Comparison of ENCODE assay signal across 8 cellular contexts in the genomic region with DNA sequence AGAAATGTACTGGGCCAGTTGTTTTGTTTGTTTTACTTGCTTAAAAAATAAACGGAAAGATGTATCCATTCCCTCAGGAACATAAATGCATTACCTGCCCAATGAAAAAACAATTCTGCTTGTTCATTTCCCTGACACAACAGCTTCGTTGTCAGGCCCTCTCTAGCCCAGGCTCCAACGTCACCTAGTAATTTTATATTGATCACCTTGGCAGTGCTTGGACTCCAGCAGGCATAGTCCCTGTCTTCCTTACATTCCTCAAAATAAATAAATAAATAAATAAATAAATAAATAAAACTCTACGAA. TPM values are rescaled to one million over a fixed set of nuclear protein-coding genes. Genes with fewer than 3 reads are reported as not detected.
DNase-seq lines count a peak whose midpoint lies in the region; ATAC-seq and TF ChIP-seq lines count a peak whose summit lies in the region.

No MANE protein-coding gene starts in this region.

- H3K36me3 ChIP-seq in RWPE2 (ENCODE audit: low read depth) (peaks cover 8% of the 10 kb centered on the region; the same call in 1 of the 2 replicates), mucosa of descending colon (ENCODE audit: low read depth) (peaks cover 5% of the 10 kb centered on the region)

- peak; percentile 57 for DNase-seq in NCI-H345 (lab: John Stamatoyannopoulos, UW)
- DNase-seq in NCI-H345 treated with DMSO at 0.1 percent for 48 hours (lab: John Stamatoyannopoulos, UW; ENCODE audit: unreplicated experiment) = no peak
- DNase-seq in RWPE2 (ENCODE audit: low spot score) = no peak
- no peak for DNase-seq in fibroblast of mammary gland (ENCODE audit: low read depth)
- DNase-seq in skeletal muscle cell (ENCODE audit: low read depth) = no peak
- DNase-seq in A172 (ENCODE audit: low spot score) = no peak
- DNase-seq in mucosa of descending colon = no peak

- ATAC-seq in RWPE2 (ENCODE audit: low read depth) (no peak), HG02973 (IDR thresholded peaks at IDR 0.05; ENCODE audit: unreplicated experiment) (no peak), mucosa of descending colon (no peak)

- H3K4me3 ChIP-seq in RWPE2 (ENCODE audit: severe bottlenecking) = peak overlapping the region; percentile 72
- peak overlapping the region; percentile 84 for H3K4me3 ChIP-seq in fibroblast of mammary gland (ENCODE audit: control insufficient read depth, low read depth, low read length)
- peak overlapping the region; percentile 89 for H3K4me3 ChIP-seq in skeletal muscle cell (ENCODE audit: low read depth, low read length)
- no peak overlapping the region for H3K4me3 ChIP-seq in mucosa of descending colon

- TF ChIP-seq CTCF in RWPE2 (IDR thresholded peaks at IDR 0.05; ENCODE audit: poor library complexity, severe bottlenecking) (no peak), fibroblast of mammary gland (conservative IDR thresholded peaks at IDR 0.05; ENCODE audit: control insufficient read depth, insufficient read depth, low read depth, low read length) (no peak), mucosa of descending colon (IDR thresholded peaks at IDR 0.05) (no peak)

- H3K9me3 ChIP-seq in RWPE2 (ENCODE audit: severe bottlenecking) (no peaks in the 10 kb centered on the region), mucosa of descending colon (no peaks in the 10 kb centered on the region)

- H3K4me1 ChIP-seq in RWPE2 (ENCODE audit: insufficient read depth, poor library complexity, severe bottlenecking) (peaks cover 19% of the 10 kb centered on the region), mucosa of descending colon (ENCODE audit: low read depth) (peaks cover 10% of the 10 kb centered on the region)

- intact Hi-C loops in mucosa of descending colon (cut with DNase I, micrococcal nuclease) = no loop called here

- no peaks in the 10 kb centered on the region for H3K27me3 ChIP-seq in RWPE2 (ENCODE audit: insufficient read depth, poor library complexity, severe bottlenecking)

- H3K27ac ChIP-seq in RWPE2 (ENCODE audit: poor library complexity, severe bottlenecking) = peak overlapping the region; percentile 87

RNA-seq across cellular contexts. Expression of a gene that starts 1.2 kb away (rescaled TPM):
- total RNA-seq in A172 (2014; rRNA removed; shearing (Covaris generic)) = 139 and 179 TPM in 2 replicates
- 10 to 100 TPM in 2 of 3 donors, 1 to 10 TPM in 1; 6.2 to 43.8 (median 14.4) TPM for total RNA-seq in mucosa of descending colon

RNA-seq across cellular contexts. Expression of a gene that starts 2.0 kb away (rescaled TPM):
- total RNA-seq in A172 (2014; rRNA removed; shearing (Covaris generic)) = 40.9 and 65.9 TPM in 2 replicates
- 10 to 100 TPM; 22.1 to 37.5 (median 34.1) TPM for total RNA-seq in mucosa of descending colon
